Comparison of ENCODE assay signal across 1 cellular context in the genomic region with DNA sequence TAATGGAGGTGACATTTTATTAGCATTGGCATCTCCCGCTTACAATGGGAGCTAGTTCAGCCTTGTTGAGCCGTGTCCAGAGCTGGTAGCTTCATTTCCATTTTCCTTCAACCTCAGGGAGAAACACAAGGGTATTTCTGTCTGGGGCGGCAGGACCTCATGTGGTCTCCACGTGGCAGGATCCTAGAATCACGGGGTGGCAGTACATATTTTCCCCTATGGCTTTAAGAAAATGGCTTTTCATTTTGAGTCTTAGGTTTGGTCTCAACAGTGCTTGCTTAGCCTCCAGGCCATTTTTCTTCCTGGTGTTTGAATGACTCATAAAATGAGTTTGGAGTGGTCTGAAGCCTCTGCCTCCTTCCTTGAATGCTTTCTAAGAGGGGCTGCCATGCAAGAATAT.
TF ChIP-seq lines count a peak whose summit lies in the region.

No MANE protein-coding gene starts in this region.

TF ChIP-seq in IMR-90, 13 proteins besides CTCF, POLR2A, EP300 and RAD21:
- TF ChIP-seq RFX5 (IDR thresholded peaks at IDR 0.05; ENCODE audit: low read depth, low read length) (no peak), NFE2L2 (IDR thresholded peaks at IDR 0.05; ENCODE audit: low read depth, low read length) (no peak)
- TF ChIP-seq, protein P1, sequence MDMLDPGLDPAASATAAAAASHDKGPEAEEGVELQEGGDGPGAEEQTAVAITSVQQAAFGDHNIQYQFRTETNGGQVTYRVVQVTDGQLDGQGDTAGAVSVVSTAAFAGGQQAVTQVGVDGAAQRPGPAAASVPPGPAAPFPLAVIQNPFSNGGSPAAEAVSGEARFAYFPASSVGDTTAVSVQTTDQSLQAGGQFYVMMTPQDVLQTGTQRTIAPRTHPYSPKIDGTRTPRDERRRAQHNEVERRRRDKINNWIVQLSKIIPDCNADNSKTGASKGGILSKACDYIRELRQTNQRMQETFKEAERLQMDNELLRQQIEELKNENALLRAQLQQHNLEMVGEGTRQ (IDR thresholded peaks at IDR 0.05; ENCODE audit: low read depth, low read length) = no peak
